In the genomic region with DNA sequence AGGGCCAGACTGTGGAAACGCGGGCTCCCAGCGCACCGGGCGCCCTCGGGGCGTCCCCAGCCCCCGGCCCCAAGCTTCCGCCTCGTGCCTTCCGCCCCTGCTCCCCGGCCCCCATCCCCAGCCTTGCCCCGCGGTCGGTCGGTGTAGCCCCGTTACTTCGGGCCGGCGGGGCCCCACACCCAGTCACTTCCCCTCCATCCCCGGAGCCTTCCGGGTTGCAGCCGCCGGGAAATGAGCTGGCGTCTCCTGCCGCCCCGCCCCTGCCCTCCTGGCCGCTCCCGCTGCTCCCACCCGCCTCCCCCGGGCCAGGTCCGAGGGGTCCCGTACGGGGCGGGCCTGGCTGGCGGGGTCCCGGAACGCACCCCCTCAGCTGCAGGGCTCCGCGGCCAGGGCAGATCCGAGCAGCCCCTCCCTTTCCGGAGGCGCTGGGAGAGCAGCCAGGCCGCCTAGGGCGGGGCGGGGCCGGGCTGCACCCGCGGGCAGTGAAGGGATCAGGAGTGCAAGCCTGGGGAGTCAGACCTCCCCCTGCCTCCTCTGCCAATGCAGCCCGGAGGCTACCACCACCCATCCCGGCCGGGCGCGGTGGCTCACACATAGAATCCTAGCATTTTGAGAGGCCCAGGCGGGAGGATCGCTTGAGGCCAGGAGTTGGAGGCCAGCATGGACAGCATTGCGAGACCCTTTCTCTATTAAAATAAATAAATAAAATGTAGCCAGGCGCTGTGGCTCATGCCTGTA, we compare ENCODE assay signal across 1 cellular context.
TF ChIP-seq lines count a peak whose summit lies in the region.

No MANE protein-coding gene starts in this region.

TF ChIP-seq in HepG2, 621 proteins besides CTCF, POLR2A, EP300 and RAD21 (continued from another document and continues in another):
- no peak for TF ChIP-seq ZBTB25 (CRISPR knock-in tag; IDR thresholded peaks at IDR 0.05)
- no peak for TF ChIP-seq ZNF629 (CRISPR knock-in tag; conservative IDR thresholded peaks at IDR 0.05)
- TF ChIP-seq ZNF775 (CRISPR knock-in tag; IDR thresholded peaks at IDR 0.05; ENCODE audit: borderline replicate concordance), result no peak
- peak; percentile 8; the same call in 1 of the 2 replicates for TF ChIP-seq SOX5 (CRISPR knock-in tag; IDR thresholded peaks at IDR 0.05; ENCODE audit: borderline replicate concordance)
- peak; percentile 65; the same call in 1 of the 2 replicates for TF ChIP-seq TOPORS (CRISPR knock-in tag; IDR thresholded peaks at IDR 0.05)
- no peak for TF ChIP-seq CCAR2 (optimal IDR thresholded peaks at IDR 0.05; ENCODE audit: low read depth, low read length)
- TF ChIP-seq FOSL2 (CRISPR knock-in tag; IDR thresholded peaks at IDR 0.05), result no peak
- no peak for TF ChIP-seq ZNF713 (CRISPR knock-in tag; IDR thresholded peaks at IDR 0.05)
- TF ChIP-seq HOXA5 (CRISPR knock-in tag; IDR thresholded peaks at IDR 0.05), result no peak
- TF ChIP-seq SMAD3 (CRISPR knock-in tag; IDR thresholded peaks at IDR 0.05), result no peak
- TF ChIP-seq, protein P1, sequence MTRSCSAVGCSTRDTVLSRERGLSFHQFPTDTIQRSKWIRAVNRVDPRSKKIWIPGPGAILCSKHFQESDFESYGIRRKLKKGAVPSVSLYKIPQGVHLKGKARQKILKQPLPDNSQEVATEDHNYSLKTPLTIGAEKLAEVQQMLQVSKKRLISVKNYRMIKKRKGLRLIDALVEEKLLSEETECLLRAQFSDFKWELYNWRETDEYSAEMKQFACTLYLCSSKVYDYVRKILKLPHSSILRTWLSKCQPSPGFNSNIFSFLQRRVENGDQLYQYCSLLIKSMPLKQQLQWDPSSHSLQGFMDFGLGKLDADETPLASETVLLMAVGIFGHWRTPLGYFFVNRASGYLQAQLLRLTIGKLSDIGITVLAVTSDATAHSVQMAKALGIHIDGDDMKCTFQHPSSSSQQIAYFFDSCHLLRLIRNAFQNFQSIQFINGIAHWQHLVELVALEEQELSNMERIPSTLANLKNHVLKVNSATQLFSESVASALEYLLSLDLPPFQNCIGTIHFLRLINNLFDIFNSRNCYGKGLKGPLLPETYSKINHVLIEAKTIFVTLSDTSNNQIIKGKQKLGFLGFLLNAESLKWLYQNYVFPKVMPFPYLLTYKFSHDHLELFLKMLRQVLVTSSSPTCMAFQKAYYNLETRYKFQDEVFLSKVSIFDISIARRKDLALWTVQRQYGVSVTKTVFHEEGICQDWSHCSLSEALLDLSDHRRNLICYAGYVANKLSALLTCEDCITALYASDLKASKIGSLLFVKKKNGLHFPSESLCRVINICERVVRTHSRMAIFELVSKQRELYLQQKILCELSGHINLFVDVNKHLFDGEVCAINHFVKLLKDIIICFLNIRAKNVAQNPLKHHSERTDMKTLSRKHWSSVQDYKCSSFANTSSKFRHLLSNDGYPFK (CRISPR knock-in tag; IDR thresholded peaks at IDR 0.05; ENCODE audit: borderline replicate concordance), result no peak
- 0 out of 2 replicates have a peak, but pooled peaks have one; percentile 56 for TF ChIP-seq ZNF776 (CRISPR knock-in tag; IDR thresholded peaks at IDR 0.05)
- no peak for TF ChIP-seq ATF1 (CRISPR knock-in tag; IDR thresholded peaks at IDR 0.05)
- TF ChIP-seq, protein P2, sequence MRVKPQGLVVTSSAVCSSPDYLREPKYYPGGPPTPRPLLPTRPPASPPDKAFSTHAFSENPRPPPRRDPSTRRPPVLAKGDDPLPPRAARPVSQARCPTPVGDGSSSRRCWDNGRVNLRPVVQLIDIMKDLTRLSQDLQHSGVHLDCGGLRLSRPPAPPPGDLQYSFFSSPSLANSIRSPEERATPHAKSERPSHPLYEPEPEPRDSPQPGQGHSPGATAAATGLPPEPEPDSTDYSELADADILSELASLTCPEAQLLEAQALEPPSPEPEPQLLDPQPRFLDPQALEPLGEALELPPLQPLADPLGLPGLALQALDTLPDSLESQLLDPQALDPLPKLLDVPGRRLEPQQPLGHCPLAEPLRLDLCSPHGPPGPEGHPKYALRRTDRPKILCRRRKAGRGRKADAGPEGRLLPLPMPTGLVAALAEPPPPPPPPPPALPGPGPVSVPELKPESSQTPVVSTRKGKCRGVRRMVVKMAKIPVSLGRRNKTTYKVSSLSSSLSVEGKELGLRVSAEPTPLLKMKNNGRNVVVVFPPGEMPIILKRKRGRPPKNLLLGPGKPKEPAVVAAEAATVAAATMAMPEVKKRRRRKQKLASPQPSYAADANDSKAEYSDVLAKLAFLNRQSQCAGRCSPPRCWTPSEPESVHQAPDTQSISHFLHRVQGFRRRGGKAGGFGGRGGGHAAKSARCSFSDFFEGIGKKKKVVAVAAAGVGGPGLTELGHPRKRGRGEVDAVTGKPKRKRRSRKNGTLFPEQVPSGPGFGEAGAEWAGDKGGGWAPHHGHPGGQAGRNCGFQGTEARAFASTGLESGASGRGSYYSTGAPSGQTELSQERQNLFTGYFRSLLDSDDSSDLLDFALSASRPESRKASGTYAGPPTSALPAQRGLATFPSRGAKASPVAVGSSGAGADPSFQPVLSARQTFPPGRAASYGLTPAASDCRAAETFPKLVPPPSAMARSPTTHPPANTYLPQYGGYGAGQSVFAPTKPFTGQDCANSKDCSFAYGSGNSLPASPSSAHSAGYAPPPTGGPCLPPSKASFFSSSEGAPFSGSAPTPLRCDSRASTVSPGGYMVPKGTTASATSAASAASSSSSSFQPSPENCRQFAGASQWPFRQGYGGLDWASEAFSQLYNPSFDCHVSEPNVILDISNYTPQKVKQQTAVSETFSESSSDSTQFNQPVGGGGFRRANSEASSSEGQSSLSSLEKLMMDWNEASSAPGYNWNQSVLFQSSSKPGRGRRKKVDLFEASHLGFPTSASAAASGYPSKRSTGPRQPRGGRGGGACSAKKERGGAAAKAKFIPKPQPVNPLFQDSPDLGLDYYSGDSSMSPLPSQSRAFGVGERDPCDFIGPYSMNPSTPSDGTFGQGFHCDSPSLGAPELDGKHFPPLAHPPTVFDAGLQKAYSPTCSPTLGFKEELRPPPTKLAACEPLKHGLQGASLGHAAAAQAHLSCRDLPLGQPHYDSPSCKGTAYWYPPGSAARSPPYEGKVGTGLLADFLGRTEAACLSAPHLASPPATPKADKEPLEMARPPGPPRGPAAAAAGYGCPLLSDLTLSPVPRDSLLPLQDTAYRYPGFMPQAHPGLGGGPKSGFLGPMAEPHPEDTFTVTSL (CRISPR knock-in tag; IDR thresholded peaks at IDR 0.05; ENCODE audit: borderline replicate concordance), result no peak
- no peak for TF ChIP-seq RFXANK (CRISPR knock-in tag; IDR thresholded peaks at IDR 0.05)
- no peak for TF ChIP-seq ZSCAN31 (CRISPR knock-in tag; IDR thresholded peaks at IDR 0.05; ENCODE audit: low read depth)
- no peak for TF ChIP-seq MIER2 (CRISPR knock-in tag; IDR thresholded peaks at IDR 0.05)
- TF ChIP-seq ZNF7 (CRISPR knock-in tag; IDR thresholded peaks at IDR 0.05), result no peak
- TF ChIP-seq ZNF253 (CRISPR knock-in tag; IDR thresholded peaks at IDR 0.05; ENCODE audit: borderline replicate concordance), result no peak
- no peak for TF ChIP-seq NFATC3 (CRISPR knock-in tag; IDR thresholded peaks at IDR 0.05)
- no peak for TF ChIP-seq EZH2 (conservative IDR thresholded peaks at IDR 0.05; ENCODE audit: low read depth, low read length)
- no peak for TF ChIP-seq ZNF891 (CRISPR knock-in tag; IDR thresholded peaks at IDR 0.05)
- TF ChIP-seq ZBTB49 (CRISPR knock-in tag; IDR thresholded peaks at IDR 0.05; ENCODE audit: borderline replicate concordance), result no peak
- no peak for TF ChIP-seq ZNF850 (CRISPR knock-in tag; conservative IDR thresholded peaks at IDR 0.05)
- no peak for TF ChIP-seq FOXK2 (IDR thresholded peaks at IDR 0.05)
- TF ChIP-seq ZNF276 (CRISPR knock-in tag; IDR thresholded peaks at IDR 0.05; ENCODE audit: low read depth), result no peak
- TF ChIP-seq, protein P3, sequence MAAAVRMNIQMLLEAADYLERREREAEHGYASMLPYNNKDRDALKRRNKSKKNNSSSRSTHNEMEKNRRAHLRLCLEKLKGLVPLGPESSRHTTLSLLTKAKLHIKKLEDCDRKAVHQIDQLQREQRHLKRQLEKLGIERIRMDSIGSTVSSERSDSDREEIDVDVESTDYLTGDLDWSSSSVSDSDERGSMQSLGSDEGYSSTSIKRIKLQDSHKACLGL (CRISPR knock-in tag; IDR thresholded peaks at IDR 0.05), result no peak
- TF ChIP-seq SOX13 (IDR thresholded peaks at IDR 0.05), result no peak
- no peak; a peak in 1 of 4 replicates for TF ChIP-seq SOX13 (CRISPR knock-in tag; conservative IDR thresholded peaks at IDR 0.05 in 1 of 2, IDR thresholded peaks at IDR 0.05 in 1 of 2)
- no peak for TF ChIP-seq CEBPG (CRISPR knock-in tag; IDR thresholded peaks at IDR 0.05)
- no peak for TF ChIP-seq ZBED4 (CRISPR knock-in tag; IDR thresholded peaks at IDR 0.05; ENCODE audit: borderline replicate concordance)
- TF ChIP-seq, protein P4, sequence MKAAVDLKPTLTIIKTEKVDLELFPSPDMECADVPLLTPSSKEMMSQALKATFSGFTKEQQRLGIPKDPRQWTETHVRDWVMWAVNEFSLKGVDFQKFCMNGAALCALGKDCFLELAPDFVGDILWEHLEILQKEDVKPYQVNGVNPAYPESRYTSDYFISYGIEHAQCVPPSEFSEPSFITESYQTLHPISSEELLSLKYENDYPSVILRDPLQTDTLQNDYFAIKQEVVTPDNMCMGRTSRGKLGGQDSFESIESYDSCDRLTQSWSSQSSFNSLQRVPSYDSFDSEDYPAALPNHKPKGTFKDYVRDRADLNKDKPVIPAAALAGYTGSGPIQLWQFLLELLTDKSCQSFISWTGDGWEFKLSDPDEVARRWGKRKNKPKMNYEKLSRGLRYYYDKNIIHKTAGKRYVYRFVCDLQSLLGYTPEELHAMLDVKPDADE (CRISPR knock-in tag; IDR thresholded peaks at IDR 0.05), result no peak
- TF ChIP-seq ZMAT3 (CRISPR knock-in tag; conservative IDR thresholded peaks at IDR 0.05), result no peak
- TF ChIP-seq PITX1 (CRISPR knock-in tag; IDR thresholded peaks at IDR 0.05), result 0 out of 2 replicates have a peak, but pooled peaks have one; percentile 18
- no peak for TF ChIP-seq CCDC6 (CRISPR knock-in tag; IDR thresholded peaks at IDR 0.05)
